Comparison of ENCODE assay signal across 9 cellular contexts in genomic region chr7:134782121-134782623, GRCh38. TPM values are rescaled to one million over a fixed set of nuclear protein-coding genes. Genes with fewer than 3 reads are reported as not detected.
DNase-seq lines count a peak whose midpoint lies in the region; ATAC-seq, FAIRE-seq and TF ChIP-seq lines count a peak whose summit lies in the region.
"Had no signal": no experiment of that assay in that cellular context is flagged by ENCODE, and none has a peak within 500 bp of the region (broad histone marks: within the 10 kb centered on the region; RNA-seq: fewer than 3 reads in every experiment).

No MANE protein-coding gene starts in this region.

- peaks cover 42% of the 10 kb centered on the region for H3K4me1 ChIP-seq in smooth muscle cell (ENCODE audit: low read depth)

- ATAC-seq in GM19035 (IDR thresholded peaks at IDR 0.05; ENCODE audit: unreplicated experiment) (peak; percentile 81), HG02885 (IDR thresholded peaks at IDR 0.05; ENCODE audit: poor library complexity, unreplicated experiment) (peak; percentile 85)

- peaks cover 77% of the 10 kb centered on the region for H4K20me1 ChIP-seq in smooth muscle cell (ENCODE audit: low read depth)

- H3K4me3 ChIP-seq in choroid plexus epithelial cell (ENCODE audit: low read depth, low read length) (peak overlapping the region; percentile 69), smooth muscle cell (peak overlapping the region; percentile 89)

- H3K27me3 ChIP-seq in smooth muscle cell (ENCODE audit: low read depth): no peaks in the 10 kb centered on the region

- FAIRE-seq in urothelium cell line (lab: Jason Lieb, UNC): no peak
- FAIRE-seq: TTC549 had no signal

- no peaks in the 10 kb centered on the region for H3K9me3 ChIP-seq in smooth muscle cell (replicated peaks; ENCODE audit: low read depth)

- WGBS in smooth muscle cell (ENCODE audit: low lambda C conversion rate): 17% methylated on average over 4 of the region's 4 CpGs

- TF ChIP-seq CTCF in choroid plexus epithelial cell (conservative IDR thresholded peaks at IDR 0.05; ENCODE audit: low read depth, low read length): no peak
- no peak for TF ChIP-seq CTCF in smooth muscle cell (IDR thresholded peaks at IDR 0.05; ENCODE audit: borderline replicate concordance, insufficient read depth, poor library complexity, severe bottlenecking)

- peak overlapping the region; percentile 92 for H3K27ac ChIP-seq in smooth muscle cell (ENCODE audit: low read depth)

- H3K36me3 ChIP-seq in smooth muscle cell (ENCODE audit: low read depth): no peaks in the 10 kb centered on the region

- H3K79me2 ChIP-seq in smooth muscle cell (ENCODE audit: low read depth): peaks cover 76% of the 10 kb centered on the region

- DNase-seq in choroid plexus epithelial cell (ENCODE audit: low read depth) (no peak), smooth muscle cell (lab: John Stamatoyannopoulos, UW; ENCODE audit: unreplicated experiment) (no peak), urothelium cell line (ENCODE audit: low spot score) (no peak), AG20443 (ENCODE audit: low spot score) (no peak)
- DNase-seq in activated naive CD4-positive, alpha-beta T cell treated with anti-CD3 and anti-CD28 coated beads, Interleukin-2, amount 50 U/mL, for 16 hours: no peak
- DNase-seq in stimulated activated CD4-positive, alpha-beta T cell treated with anti-CD3 and anti-CD28 coated beads, Interleukin-1b, Interleukin-23, amount 100 ng/mL, for 48 hours: no peak

- H2AFZ ChIP-seq in smooth muscle cell (ENCODE audit: low read depth): no peak overlapping the region

- H3K9ac ChIP-seq in smooth muscle cell (ENCODE audit: low read depth): peak overlapping the region; percentile 87

- peak overlapping the region; percentile 93 for H3K4me2 ChIP-seq in smooth muscle cell

- H3F3A ChIP-seq in smooth muscle cell (ENCODE audit: low read depth): peaks cover 59% of the 10 kb centered on the region

RNA-seq across cellular contexts. Expression of gene CALD1, which starts 2.7 kb away (rescaled TPM):
- total RNA-seq in smooth muscle cell: 948 and 1,024 TPM in 2 replicates
- polyA plus RNA-seq in smooth muscle cell: 1,552 and 1,869 TPM in 2 replicates
